Comparison of ENCODE assay signal across 25 cellular contexts in genomic region chr3:174633342-174633741, GRCh38.
"Had no signal": no experiment of that assay in that cellular context is flagged by ENCODE, and none has a peak within 500 bp of the region (broad histone marks: within the 10 kb centered on the region; RNA-seq: fewer than 3 reads in every experiment).

No MANE protein-coding gene starts in this region.

- ATAC-seq: effector memory CD8-positive, alpha-beta T cell; esophagus mucosa; foreskin keratinocyte; gastrocnemius medialis; gastroesophageal sphincter; heart left ventricle; heart right ventricle had no signal

- H3K4me1 Mint-ChIP-seq: endodermal cell had no signal

- H3K27ac Mint-ChIP-seq: dendritic cell treated with granulocyte-macrophage colony-stimulating factor and Interleukin-4, amounts not matched to agents 40 ng/mL and 50 ng/mL, for 4 days; effector memory CD8-positive, alpha-beta T cell; endodermal cell had no signal

- H3K4me1 ChIP-seq: colonic mucosa, esophagus muscularis mucosa, esophagus squamous epithelium, foreskin keratinocyte, gastrocnemius medialis, gastroesophageal sphincter, heart left ventricle, heart right ventricle had no signal

- DNase-seq: colonic mucosa; cortex of kidney; dermis blood vessel endothelial cell; dorsolateral prefrontal cortex; effector CD4-positive, alpha-beta T cell; effector CD8-positive, alpha-beta T cell; effector memory CD4-positive, alpha-beta T cell; effector memory CD8-positive, alpha-beta T cell; endodermal cell; erythroblast; esophagus squamous epithelium; foreskin fibroblast; foreskin keratinocyte; foreskin melanocyte; gastrocnemius medialis; glutamatergic neuron; head of caudate nucleus; heart left ventricle; heart right ventricle had no signal

- H3K27me3 Mint-ChIP-seq: dendritic cell treated with granulocyte-macrophage colony-stimulating factor and Interleukin-4, amounts not matched to agents 40 ng/mL and 50 ng/mL, for 4 days; effector memory CD8-positive, alpha-beta T cell had no signal

- H3K9me3 ChIP-seq: colonic mucosa, esophagus muscularis mucosa, esophagus squamous epithelium, gastrocnemius medialis, gastroesophageal sphincter, heart left ventricle had no signal

- H3K9me3 Mint-ChIP-seq: dendritic cell treated with granulocyte-macrophage colony-stimulating factor and Interleukin-4, amounts not matched to agents 40 ng/mL and 50 ng/mL, for 4 days; endodermal cell had no signal

- H3K27ac ChIP-seq: colonic mucosa, coronary artery, dorsolateral prefrontal cortex, epithelial cell of prostate, esophagus muscularis mucosa, esophagus squamous epithelium, foreskin keratinocyte, gastrocnemius medialis, gastroesophageal sphincter, heart left ventricle, heart right ventricle had no signal

- H3K4me3 Mint-ChIP-seq: dendritic cell treated with granulocyte-macrophage colony-stimulating factor and Interleukin-4, amounts not matched to agents 40 ng/mL and 50 ng/mL, for 4 days; effector memory CD8-positive, alpha-beta T cell; endodermal cell had no signal

- H3K27me3 ChIP-seq: colonic mucosa, dorsolateral prefrontal cortex, esophagus muscularis mucosa, esophagus squamous epithelium, foreskin keratinocyte, gastrocnemius medialis, gastroesophageal sphincter, heart left ventricle, heart right ventricle had no signal

- H3K36me3 ChIP-seq: colonic mucosa, esophagus muscularis mucosa, esophagus squamous epithelium, gastrocnemius medialis, gastroesophageal sphincter, heart left ventricle, heart right ventricle had no signal

- H3K4me3 ChIP-seq: colonic mucosa, coronary artery, dorsolateral prefrontal cortex, esophagus muscularis mucosa, esophagus squamous epithelium, gastrocnemius medialis, gastroesophageal sphincter, heart left ventricle, heart right ventricle had no signal
